In the genomic region with DNA sequence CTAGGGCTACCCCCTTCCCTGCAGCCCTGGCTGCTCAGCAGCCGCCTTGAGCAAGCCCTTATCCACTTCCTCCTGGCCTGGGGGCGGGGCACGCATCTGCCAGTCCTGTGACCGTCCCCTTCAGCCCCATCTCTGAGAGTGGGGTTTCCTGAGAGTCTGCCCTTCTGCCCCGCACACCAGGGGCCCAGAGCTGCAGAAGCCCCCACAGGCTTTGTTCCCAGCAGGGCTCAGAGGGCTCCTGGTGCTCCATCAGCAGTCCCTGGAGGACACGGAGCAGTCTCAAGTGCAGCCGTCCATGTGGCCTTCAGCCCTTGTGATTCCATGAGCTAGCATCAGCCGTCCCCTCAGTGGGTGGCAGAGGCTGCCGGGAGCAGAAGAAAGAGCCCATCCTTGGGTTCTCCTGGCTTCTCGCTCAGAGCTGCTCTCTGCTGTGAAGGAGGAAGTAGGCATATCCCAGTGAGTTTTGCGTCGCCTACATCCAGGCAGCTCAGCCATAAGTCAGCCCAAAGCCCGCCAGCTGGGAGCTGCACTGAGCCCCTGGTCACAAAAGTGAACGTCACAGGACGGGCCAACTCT, we compare ENCODE assay signal across 9 cellular contexts. TPM values are rescaled to one million over a fixed set of nuclear protein-coding genes. Genes with fewer than 3 reads are reported as not detected.
DNase-seq lines count a peak whose midpoint lies in the region; ATAC-seq and TF ChIP-seq lines count a peak whose summit lies in the region.
"Had no signal": no experiment of that assay in that cellular context is flagged by ENCODE, and none has a peak within 500 bp of the region (broad histone marks: within the 10 kb centered on the region; RNA-seq: fewer than 3 reads in every experiment).

No MANE protein-coding gene starts in this region.

- peak overlapping the region in 1 of 12 donors; percentile 13 for H3K4me3 ChIP-seq in heart left ventricle
- H3K4me3 ChIP-seq in smooth muscle cell, result no peak overlapping the region

- H3K4me1 ChIP-seq in heart left ventricle, result peaks cover 0 to 76% (median 32%) of the 10 kb centered on the region in 12 donors
- H3K4me1 ChIP-seq in smooth muscle cell (ENCODE audit: low read depth), result peaks cover 8% of the 10 kb centered on the region

- H4K20me1 ChIP-seq in smooth muscle cell (ENCODE audit: low read depth), result peaks cover 31% of the 10 kb centered on the region

- ATAC-seq in heart left ventricle (peak in 3 of 4 donors; percentile 33 to 67 (median 60)), GM21423 (IDR thresholded peaks at IDR 0.05; ENCODE audit: unreplicated experiment) (no peak)

- H3K4me2 ChIP-seq in smooth muscle cell, result no peak overlapping the region

- H3K27me3 ChIP-seq in heart left ventricle (no peaks in the 10 kb centered on the region), smooth muscle cell (ENCODE audit: low read depth) (no peaks in the 10 kb centered on the region)

- no peaks in the 10 kb centered on the region for H3K9me3 ChIP-seq in heart left ventricle
- H3K9me3 ChIP-seq in smooth muscle cell (replicated peaks; ENCODE audit: low read depth), result no peaks in the 10 kb centered on the region

- H3F3A ChIP-seq in smooth muscle cell (ENCODE audit: low read depth), result peaks cover 25% of the 10 kb centered on the region

- no peak overlapping the region for H3K9ac ChIP-seq in smooth muscle cell (ENCODE audit: low read depth)

- peak overlapping the region in 3 of 12 donors; percentile 37 to 87 (median 78) for H3K27ac ChIP-seq in heart left ventricle
- peak overlapping the region; percentile 97 for H3K27ac ChIP-seq in smooth muscle cell (ENCODE audit: low read depth)

- no peak overlapping the region for H2AFZ ChIP-seq in smooth muscle cell (ENCODE audit: low read depth)

- TF ChIP-seq CTCF in heart left ventricle (IDR thresholded peaks at IDR 0.05), result no peak
- no peak for TF ChIP-seq CTCF in smooth muscle cell (IDR thresholded peaks at IDR 0.05; ENCODE audit: borderline replicate concordance, insufficient read depth, poor library complexity, severe bottlenecking)

- intact Hi-C loops in heart left ventricle (cut with DNase I), result no loop called here

- DNase-seq in GM19238 (ENCODE audit: insufficient read length, low spot score), result peak; percentile 45
- DNase-seq in SKM-1 (lab: John Stamatoyannopoulos, UW; ENCODE audit: unreplicated experiment), result peak; percentile 40
- peak; percentile 51 to 81 (median 63) for DNase-seq in heart left ventricle
- no peak for DNase-seq in smooth muscle cell (lab: John Stamatoyannopoulos, UW; ENCODE audit: unreplicated experiment)
- no peak for DNase-seq in stimulated activated CD4-positive, alpha-beta T cell treated with anti-CD3 and anti-CD28 coated beads, Interleukin-15, amount 100 ng/mL, for 24 hours
- DNase-seq in SHP77 (lab: John Stamatoyannopoulos, UW), result no peak
- no peak for DNase-seq in effector CD8-positive, alpha-beta T cell (lab: John Stamatoyannopoulos, UW)
- DNase-seq: retina had no signal

- TF ChIP-seq POLR2A in heart left ventricle (IDR thresholded peaks at IDR 0.05), result no peak

- H3K79me2 ChIP-seq in smooth muscle cell (ENCODE audit: low read depth), result peaks cover 85% of the 10 kb centered on the region

- H3K36me3 ChIP-seq in heart left ventricle (peaks cover 0 to 15% (median 0%) of the 10 kb centered on the region in 9 donors), smooth muscle cell (ENCODE audit: low read depth) (no peaks in the 10 kb centered on the region)

- 70 to 84% (median 75%) methylated on average over 14 to 15 of the region's 15 CpGs for WGBS in heart left ventricle, 4 donors
- WGBS in smooth muscle cell (ENCODE audit: low lambda C conversion rate), result 82% methylated on average over 14 of the region's 15 CpGs

RNA-seq across cellular contexts. Expression of a gene that starts 16.3 kb away (rescaled TPM):
- total RNA-seq in heart left ventricle (10 to 100 TPM; 24.2 to 89.4 (median 31.3) TPM), smooth muscle cell (44.6 and 48.7 TPM in 2 replicates)
- polyA plus RNA-seq in heart left ventricle (10 to 100 TPM; 26.9 to 39.6 TPM), smooth muscle cell (46.6 and 49.4 TPM in 2 replicates)

RNA-seq across cellular contexts. Expression of a gene that starts 16.6 kb away (rescaled TPM):
- total RNA-seq in heart left ventricle, result 1 to 10 TPM; 2.1 to 9.2 (median 4.7) TPM
- 1 to 10 TPM; 4.2 to 5.1 TPM for polyA plus RNA-seq in heart left ventricle
- 3.3 and 7.4 TPM in 2 replicates for total RNA-seq in smooth muscle cell
- polyA plus RNA-seq in smooth muscle cell, result 6.3 and 8.5 TPM in 2 replicates

Comparison
In these comparisons a context has a peak if more than half of its experiments do, and no peak if none do; other contexts are left out.
1. DNase-seq: peak in GM19238 (single experiment), SKM-1 (single experiment) and heart left ventricle (5 of 5); none in smooth muscle cell (single experiment), stimulated activated CD4-positive, alpha-beta T cell treated with anti-CD3 and anti-CD28 coated beads, Interleukin-15, amount 100 ng/mL, for 24 hours (single experiment), SHP77 (0 of 2) and effector CD8-positive, alpha-beta T cell (single experiment).